In genomic region chr11:65854871-65855837, GRCh38 we compare ENCODE assay signal across 10 cellular contexts. TPM values are rescaled to one million over a fixed set of nuclear protein-coding genes. Genes with fewer than 3 reads are reported as not detected.
DNase-seq lines count a peak whose midpoint lies in the region; ATAC-seq and TF ChIP-seq lines count a peak whose summit lies in the region.
"Had no signal": no experiment of that assay in that cellular context is flagged by ENCODE, and none has a peak within 500 bp of the region (broad histone marks: within the 10 kb centered on the region; RNA-seq: fewer than 3 reads in every experiment).

No MANE protein-coding gene starts in this region.

- POLR2A ChIA-PET in CD4-positive, alpha-beta T cell (lab: Charles Lee): no interaction called here

- CTCF ChIA-PET in CD4-positive, alpha-beta T cell (lab: Charles Lee): no interaction called here

- no peak overlapping the region for H3K23ac ChIP-seq in neuronal stem cell (ENCODE audit: low read depth, low read length, poor library complexity)

- H3K4me1 Mint-ChIP-seq in CD4-positive, alpha-beta T cell (ENCODE audit: low read depth): peaks cover 43% of the 10 kb centered on the region

- H3K9ac ChIP-seq in Loucy (ENCODE audit: low read depth, low read length, poor library complexity, severe bottlenecking) (no peak overlapping the region), colonic mucosa (ENCODE audit: low read depth in 2 of 2, low read length in 2 of 2) (peak overlapping the region; percentile 41 to 82), neuronal stem cell (ENCODE audit: low read depth, low read length, poor library complexity) (peak overlapping the region; percentile 51)

- H2AFZ ChIP-seq in Loucy (ENCODE audit: low read length) (no peak overlapping the region), neuronal stem cell (ENCODE audit: low read length) (no peak overlapping the region)

- H3F3A ChIP-seq in Loucy (ENCODE audit: low read depth): 0 out of 2 replicates have a peak, but pooled peaks cover 7% of the 10 kb centered on the region

- H3K4me3 ChIP-seq in Loucy (ENCODE audit: low read length, poor library complexity, severe bottlenecking) (peak overlapping the region; percentile 80), colonic mucosa (peak overlapping the region; percentile 92), neuronal stem cell (ENCODE audit: low read length in 2 of 2) (peak overlapping the region in 1 of 2 donors; percentile 83)

- H3K4ac ChIP-seq in neuronal stem cell (ENCODE audit: low read length): no peak overlapping the region

- TF ChIP-seq CTCF in CD4-positive, alpha-beta T cell (IDR thresholded peaks at IDR 0.05): no peak
- no peak for TF ChIP-seq CTCF in Loucy (conservative IDR thresholded peaks at IDR 0.05; ENCODE audit: low read length)
- TF ChIP-seq CTCF in colonic mucosa (IDR thresholded peaks at IDR 0.05): no peak

- peaks cover 60% of the 10 kb centered on the region; the same call in 1 of the 2 replicates for H3K36me3 ChIP-seq in Loucy (ENCODE audit: insufficient read depth, low read length)
- peaks cover 16% of the 10 kb centered on the region for H3K36me3 ChIP-seq in colonic mucosa
- H3K36me3 ChIP-seq in neuronal stem cell (replicated peaks in 1 of 2; ENCODE audit: control insufficient read depth in 2 of 2, insufficient read depth in 2 of 2, low read length in 2 of 2): peaks cover 51 to 55% of the 10 kb centered on the region in 2 donors

- H3K27ac ChIP-seq in CD4-positive, alpha-beta T cell (ENCODE audit: low read depth, low read length): no peak overlapping the region
- peak overlapping the region; percentile 100 for H3K27ac ChIP-seq in colonic mucosa
- H3K27ac ChIP-seq in neuronal stem cell (replicated peaks; ENCODE audit: low read length): no peak overlapping the region

- H3K79me1 ChIP-seq in neuronal stem cell (ENCODE audit: low read depth, low read length): peaks cover 23% of the 10 kb centered on the region

- ATAC-seq in CD4-positive, alpha-beta T cell (ENCODE audit: poor library complexity): no peak
- ATAC-seq in HG02885 (IDR thresholded peaks at IDR 0.05; ENCODE audit: poor library complexity, unreplicated experiment): no peak

- no peak overlapping the region for H4K8ac ChIP-seq in neuronal stem cell (ENCODE audit: low read depth, low read length)

- H3K9me3 ChIP-seq in CD4-positive, alpha-beta T cell (ENCODE audit: control insufficient read depth, low read length): peaks cover 7% of the 10 kb centered on the region
- peaks cover 5% of the 10 kb centered on the region; the same call in 1 of the 2 replicates for H3K9me3 ChIP-seq in Loucy (ENCODE audit: insufficient read depth, low read depth, low read length)
- no peaks in the 10 kb centered on the region for H3K9me3 ChIP-seq in colonic mucosa
- peaks cover 6 to 14% of the 10 kb centered on the region in 2 donors for H3K9me3 ChIP-seq in neuronal stem cell (replicated peaks in 1 of 2; ENCODE audit: control insufficient read depth in 2 of 2, insufficient read depth in 1 of 2, low read depth in 1 of 2, low read length in 2 of 2)

- no peaks in the 10 kb centered on the region for H3K27me3 ChIP-seq in CD4-positive, alpha-beta T cell (ENCODE audit: control insufficient read depth, insufficient read depth, low read length)
- peaks cover 6% of the 10 kb centered on the region for H3K27me3 ChIP-seq in Loucy (ENCODE audit: insufficient read depth, low read length, poor library complexity, severe bottlenecking)
- no peaks in the 10 kb centered on the region for H3K27me3 ChIP-seq in colonic mucosa
- H3K27me3 ChIP-seq in neuronal stem cell (ENCODE audit: control insufficient read depth in 3 of 3, insufficient read depth in 3 of 3, low read depth in 1 of 3, low read length in 3 of 3): no peaks in the 10 kb centered on the region

- no peak overlapping the region for H2BK15ac ChIP-seq in neuronal stem cell (ENCODE audit: low read length)

- peaks cover 79% of the 10 kb centered on the region for H3K36me3 Mint-ChIP-seq in CD4-positive, alpha-beta T cell (ENCODE audit: low read depth)

- peaks cover 68% of the 10 kb centered on the region for H4K20me1 ChIP-seq in Loucy (ENCODE audit: insufficient read depth, low read length, poor library complexity, severe bottlenecking)

- peak in 1 of 10 experiments; percentile 27 for DNase-seq in CD4-positive, alpha-beta T cell
- DNase-seq in colonic mucosa: peak; percentile 22
- DNase-seq in neuronal stem cell (ENCODE audit: low spot score): no peak
- no peak for DNase-seq in central memory CD4-positive, alpha-beta T cell
- DNase-seq in NCI-H128 (lab: John Stamatoyannopoulos, UW; ENCODE audit: unreplicated experiment): no peak
- no peak for DNase-seq in effector CD4-positive, alpha-beta T cell
- DNase-seq: MV-4-11 had no signal

- intact Hi-C loops in CD4-positive, alpha-beta T cell (cut with DNase I, micrococcal nuclease): loop anchor here in 1 of 2 experiments (5.0 to 10.0 kb wide), 2 partner anchors 238 to 430 kb away; partner anchors contain the start of genes PCNX3 and YIF1A
- intact Hi-C loops in colonic mucosa (cut with DNase I): no loop called here

- H3K14ac ChIP-seq in neuronal stem cell (ENCODE audit: low read length): no peak overlapping the region

- H4K91ac ChIP-seq in neuronal stem cell (ENCODE audit: low read depth, low read length, poor library complexity): no peak overlapping the region

- H3K4me2 ChIP-seq in Loucy (ENCODE audit: low read depth, low read length, poor library complexity, severe bottlenecking) (peak overlapping the region; percentile 94), neuronal stem cell (ENCODE audit: insufficient read depth, low read length, poor library complexity, severe bottlenecking) (no peak overlapping the region)

- H3K4me3 Mint-ChIP-seq in CD4-positive, alpha-beta T cell: peak overlapping the region; percentile 84

- H3K27me3 Mint-ChIP-seq in CD4-positive, alpha-beta T cell: no peaks in the 10 kb centered on the region

- no peak overlapping the region for H2BK120ac ChIP-seq in neuronal stem cell (ENCODE audit: low read depth, low read length)

- no peak overlapping the region for H2BK5ac ChIP-seq in neuronal stem cell (ENCODE audit: low read length)

- peak overlapping the region; percentile 94 for H3K27ac Mint-ChIP-seq in CD4-positive, alpha-beta T cell

- no peak overlapping the region for H2AK5ac ChIP-seq in neuronal stem cell (ENCODE audit: low read depth, low read length)

- H3K4me1 ChIP-seq in Loucy (ENCODE audit: insufficient read depth, low read length, poor library complexity, severe bottlenecking): peaks cover 35% of the 10 kb centered on the region
- H3K4me1 ChIP-seq in colonic mucosa: peaks cover 31% of the 10 kb centered on the region
- peaks cover under 1 to 8% of the 10 kb centered on the region in 2 donors for H3K4me1 ChIP-seq in neuronal stem cell (ENCODE audit: control insufficient read depth in 2 of 2, insufficient read depth in 1 of 2, low read depth in 1 of 2, low read length in 2 of 2)

- no peaks in the 10 kb centered on the region for H3K9me2 ChIP-seq in Loucy (replicated peaks; ENCODE audit: low read depth, low read length)

- H2BK12ac ChIP-seq in neuronal stem cell (ENCODE audit: low read length): no peak overlapping the region

- H3K18ac ChIP-seq in neuronal stem cell (ENCODE audit: low read length): no peak overlapping the region

- no peaks in the 10 kb centered on the region for H3K9me3 Mint-ChIP-seq in CD4-positive, alpha-beta T cell

- peaks cover 66% of the 10 kb centered on the region for H3K79me2 ChIP-seq in Loucy (ENCODE audit: insufficient read depth, low read length)

- WGBS in neuronal stem cell (ENCODE audit: extremely low coverage in 2 of 2, insufficient read length in 2 of 2, insufficient replicate concordance in 1 of 2), 2 donors: no CpG with 5 or more reads among the region's 15 CpGs

RNA-seq across cellular contexts. Expression of gene CFL1, which starts 2.8 kb away (rescaled TPM):
- total RNA-seq in CD4-positive, alpha-beta T cell: 100 to 1,000 TPM; 322 to 331 TPM
- total RNA-seq in colonic mucosa: 1,000 to 10,000 TPM; 1,832 to 1,932 TPM
- 860 TPM for polyA plus RNA-seq in neuronal stem cell (2013, experiment 1 of 2)
- 866 TPM for polyA plus RNA-seq in neuronal stem cell (2013, experiment 2 of 2)

RNA-seq across cellular contexts. Expression of gene MUS81, which starts 5.1 kb away (rescaled TPM):
- 10 to 100 TPM; 37.7 to 39.2 TPM for total RNA-seq in CD4-positive, alpha-beta T cell
- total RNA-seq in colonic mucosa: 10 to 100 TPM; 47.2 to 62.5 TPM
- 25.3 TPM for polyA plus RNA-seq in neuronal stem cell (2013, experiment 1 of 2)
- 26.7 TPM for polyA plus RNA-seq in neuronal stem cell (2013, experiment 2 of 2)

RNA-seq across cellular contexts. Expression of gene EFEMP2, which starts 17.4 kb away (rescaled TPM):
- total RNA-seq in CD4-positive, alpha-beta T cell: 1 to 10 TPM; 5.2 to 5.9 TPM
- total RNA-seq in colonic mucosa: 10 to 100 TPM in 1 of 2 donors, 1 to 10 TPM in 1; 9.6 to 22.5 TPM
- polyA plus RNA-seq in neuronal stem cell (2013, experiment 1 of 2): 44.5 TPM
- polyA plus RNA-seq in neuronal stem cell (2013, experiment 2 of 2): 44.0 TPM

RNA-seq across cellular contexts. Expression of gene SNX32, which starts 21.4 kb away (rescaled TPM):
- total RNA-seq in CD4-positive, alpha-beta T cell: under 1 TPM; 0.33 to 0.61 TPM
- 1 to 10 TPM; 1.6 to 1.9 TPM for total RNA-seq in colonic mucosa
- 3.0 TPM for polyA plus RNA-seq in neuronal stem cell (2013, experiment 1 of 2)
- 3.3 TPM for polyA plus RNA-seq in neuronal stem cell (2013, experiment 2 of 2)
- total RNA-seq: RPMI7951 had no signal

RNA-seq across cellular contexts. Expression of gene CTSW, which starts 24.5 kb away (rescaled TPM):
- total RNA-seq in CD4-positive, alpha-beta T cell: 10 to 100 TPM; 20.6 to 21.6 TPM
- total RNA-seq in colonic mucosa: 1 to 10 TPM; 1.2 TPM
- polyA plus RNA-seq in neuronal stem cell (2013, experiment 1 of 2): not detected
- not detected for polyA plus RNA-seq in neuronal stem cell (2013, experiment 2 of 2)

Comparison
In these comparisons a context has a peak if more than half of its experiments do, and no peak if none do; other contexts are left out.
1. RNA of gene CFL1, which starts 2.8 kb away (total RNA-seq): 1,832 to 1,932 TPM in colonic mucosa; 322 to 331 TPM in CD4-positive, alpha-beta T cell; every median in the first group is over 4 times any median in the second.